In the genomic region with DNA sequence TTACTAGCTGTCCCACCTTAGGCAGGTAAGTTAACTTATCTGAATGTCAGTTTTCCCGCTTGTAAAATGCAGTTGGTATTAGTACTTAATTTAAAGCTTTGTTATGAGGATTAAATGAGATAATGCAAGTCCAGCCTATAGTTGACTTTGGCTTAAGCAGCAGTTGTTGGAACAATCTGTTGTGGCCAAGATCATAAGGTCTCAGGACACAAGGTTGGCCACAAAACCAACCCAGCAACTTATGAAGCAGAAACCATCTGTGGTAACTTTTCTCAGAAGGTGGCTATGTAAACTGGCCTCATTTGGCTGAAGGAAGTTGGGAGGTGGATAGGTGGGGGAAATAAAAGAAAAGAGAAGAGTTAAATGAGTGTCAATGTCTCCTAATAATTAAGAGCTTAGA, we compare ENCODE assay signal across 14 cellular contexts. TPM values are rescaled to one million over a fixed set of nuclear protein-coding genes. Genes with fewer than 3 reads are reported as not detected.
A peak's percentile ranks its signal among the peaks of the same experiment; 100 is the strongest.
DNase-seq lines count a peak whose midpoint lies in the region; ATAC-seq and TF ChIP-seq lines count a peak whose summit lies in the region.
"Had no signal": no experiment of that assay in that cellular context is flagged by ENCODE, and none has a peak within 500 bp of the region (broad histone marks: within the 10 kb centered on the region; RNA-seq: fewer than 3 reads in every experiment).

No MANE protein-coding gene starts in this region.

- DNase-seq in GM06990 (ENCODE audit: extremely low read depth, insufficient read length) (peak; percentile 63), GDM1 (lab: John Stamatoyannopoulos, UW) (no peak), cerebellum (ENCODE audit: low spot score) (no peak), PC-9 (no peak)
- DNase-seq: cortex of kidney; DMS153; NCI-H446; stimulated activated CD8-positive, alpha-beta memory T cell treated with anti-CD3 and anti-CD28 coated beads, Interleukin-4, amount 100 ng/mL, for 48 hours; T-helper 9 cell had no signal

- no peaks in the 10 kb centered on the region for H3K9me2 ChIP-seq in PC-9 (ENCODE audit: insufficient read depth)

- H3K4me3 ChIP-seq in GM06990 (replicated peaks; ENCODE audit: low read depth, low read length) (no peak overlapping the region), OCI-LY3 (ENCODE audit: low read length) (no peak overlapping the region), PC-9 (no peak overlapping the region)

- POLR2A ChIA-PET in PC-9 (lab: Charles Lee; ENCODE audit: unreplicated experiment): no interaction called here

- CTCF ChIA-PET in PC-9 (lab: Charles Lee): no interaction called here

- peak; percentile 50 for ATAC-seq in GM19372 (IDR thresholded peaks at IDR 0.05; ENCODE audit: low read depth, unreplicated experiment)
- peak; percentile 44 for ATAC-seq in HG02798 (IDR thresholded peaks at IDR 0.05; ENCODE audit: poor library complexity, unreplicated experiment)
- no peak for ATAC-seq in GM21717 (IDR thresholded peaks at IDR 0.05; ENCODE audit: unreplicated experiment)

- H3K79me2 ChIP-seq in OCI-LY3 (ENCODE audit: low read length): peaks cover 66% of the 10 kb centered on the region
- no peaks in the 10 kb centered on the region for H3K79me2 ChIP-seq in PC-9 (ENCODE audit: low read depth)

- peak overlapping the region; percentile 89 for H3K9ac ChIP-seq in OCI-LY3 (ENCODE audit: low read length)

- H3K27ac ChIP-seq in OCI-LY3 (ENCODE audit: low read length) (peak overlapping the region; percentile 100), PC-9 (no peak overlapping the region)

- BruUV-seq in PC-9 (replicated peaks; lab: Mats Ljungman, UMichigan): no TSS peak

- H2AFZ ChIP-seq in OCI-LY3 (ENCODE audit: low read depth, low read length) (no peak overlapping the region), PC-9 (no peak overlapping the region)

- H3K27me3 ChIP-seq in GM06990 (replicated peaks; ENCODE audit: control insufficient read depth, insufficient read depth, low read length) (no peaks in the 10 kb centered on the region), OCI-LY3 (ENCODE audit: low read depth, low read length) (no peaks in the 10 kb centered on the region), PC-9 (ENCODE audit: insufficient read depth, low read depth) (no peaks in the 10 kb centered on the region)

- H3K36me3 ChIP-seq in GM06990 (ENCODE audit: control insufficient read depth, insufficient read depth, low read length) (peaks cover 2% of the 10 kb centered on the region), OCI-LY3 (replicated peaks; ENCODE audit: low read depth, low read length) (peaks cover 8% of the 10 kb centered on the region), PC-9 (ENCODE audit: low read depth) (no peaks in the 10 kb centered on the region)

- H4K20me1 ChIP-seq in OCI-LY3 (ENCODE audit: insufficient read depth, low read length) (no peaks in the 10 kb centered on the region), PC-9 (ENCODE audit: insufficient read depth) (no peaks in the 10 kb centered on the region)

- no peaks in the 10 kb centered on the region for H3K9me3 ChIP-seq in OCI-LY3 (ENCODE audit: insufficient read depth, low read length)
- H3K9me3 ChIP-seq in PC-9 (ENCODE audit: insufficient read depth, low read depth): no peaks in the 10 kb centered on the region

- intact Hi-C loops in PC-9 (cut with micrococcal nuclease; ENCODE audit: unreplicated experiment): no loop called here

- H3K4me1 ChIP-seq in OCI-LY3 (ENCODE audit: low read length): peaks cover 91% of the 10 kb centered on the region
- H3K4me1 ChIP-seq in PC-9 (replicated peaks; ENCODE audit: insufficient read depth): no peaks in the 10 kb centered on the region

- TF ChIP-seq CTCF in GM06990 (IDR thresholded peaks at IDR 0.05; ENCODE audit: insufficient read depth, low read length, poor library complexity, severe bottlenecking) (no peak), OCI-LY3 (IDR thresholded peaks at IDR 0.05; ENCODE audit: low read depth, low read length) (no peak), PC-9 (conservative IDR thresholded peaks at IDR 0.05) (no peak)

- no peaks in the 10 kb centered on the region for H3F3A ChIP-seq in PC-9 (ENCODE audit: insufficient read depth, low read depth)

- H3K4me2 ChIP-seq in OCI-LY3 (ENCODE audit: low read length) (peak overlapping the region; percentile 61), PC-9 (no peak overlapping the region)

RNA-seq across cellular contexts. Expression of a gene that starts 29.4 kb away (rescaled TPM):
- total RNA-seq in cerebellum: 12.2 TPM
- total RNA-seq in PC-9 (2021): not detected in 2 replicates
- total RNA-seq: RPMI7951 had no signal

Comparison
In these comparisons a context has a peak if more than half of its experiments do, and no peak if none do; other contexts are left out.
1. RNA of a gene that starts 29.4 kb away (total RNA-seq): 12.2 TPM in cerebellum (single experiment); not detected in PC-9; every median in the first group is over 10 times any median in the second.